20 cellular contexts compared by ENCODE assay signal in the genomic region with DNA sequence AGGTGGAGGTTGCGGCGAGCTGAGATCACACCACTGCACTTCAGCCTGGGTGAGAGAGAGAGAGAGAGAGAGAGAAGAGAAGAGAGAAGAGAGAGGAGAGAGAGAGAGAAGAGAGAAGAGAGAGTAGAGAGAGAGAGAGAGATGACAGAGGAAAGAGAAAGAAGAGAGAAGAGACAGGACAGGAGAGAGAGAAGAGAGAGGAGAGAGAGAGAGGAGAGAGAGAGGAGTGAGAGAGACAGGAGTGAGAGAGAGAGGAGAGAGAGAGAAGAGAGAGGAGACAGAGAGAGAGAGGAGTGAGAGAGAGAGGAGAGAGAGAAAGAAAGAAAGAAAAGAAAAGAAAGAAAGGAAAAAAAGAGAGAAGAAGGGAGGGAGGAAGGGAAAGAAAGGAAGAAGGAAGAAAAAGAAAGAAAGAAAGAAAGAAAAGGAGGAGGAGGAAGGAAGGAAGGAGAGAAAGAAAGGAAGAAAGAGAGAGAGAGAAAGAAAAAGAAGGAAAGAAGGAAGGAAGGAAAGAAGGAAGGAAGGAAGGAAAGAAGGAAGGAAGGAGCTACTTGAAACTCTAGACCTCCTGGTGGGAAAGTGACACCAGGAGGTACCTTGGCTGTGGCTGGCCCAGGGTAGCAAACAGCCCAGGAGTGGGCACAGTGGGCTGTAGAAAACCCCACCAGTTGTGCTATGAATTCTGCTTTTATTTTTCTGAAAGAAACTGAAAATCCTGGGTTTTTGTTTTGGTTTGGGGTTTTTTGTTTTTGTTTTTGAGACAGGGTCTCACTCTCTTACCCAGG.
"Had no signal": no experiment of that assay in that cellular context is flagged by ENCODE, and none has a peak within 500 bp of the region (broad histone marks: within the 10 kb centered on the region; RNA-seq: fewer than 3 reads in every experiment).

No MANE protein-coding gene starts in this region.

- H3K4me3 ChIP-seq: esophagus muscularis mucosa, hepatocyte, lower lobe of right lung, mucosa of descending colon, neural progenitor cell, thyroid gland had no signal

- H3K9me3 Mint-ChIP-seq: activated CD4-positive, alpha-beta memory T cell treated with anti-CD3 and anti-CD28 coated beads, Interleukin-2, amount 10 ng/mL, durations not matched to agents 7 days and 5 days; activated naive CD4-positive, alpha-beta T cell treated with anti-CD3 and anti-CD28 coated beads for 36 hours; immature natural killer cell; stimulated activated naive CD8-positive, alpha-beta T cell treated with anti-CD3 and anti-CD28 coated beads, Interleukin-15, Interleukin-2, amounts not matched to agents 100 ng/mL and 50 ng/mL, for 24 hours; WTC11 had no signal

- H3K4me3 Mint-ChIP-seq: activated CD4-positive, alpha-beta memory T cell treated with anti-CD3 and anti-CD28 coated beads, Interleukin-2, amount 10 ng/mL, durations not matched to agents 7 days and 5 days; activated naive CD4-positive, alpha-beta T cell treated with anti-CD3 and anti-CD28 coated beads for 36 hours; brain; immature natural killer cell; neural progenitor cell; stimulated activated naive CD8-positive, alpha-beta T cell treated with anti-CD3 and anti-CD28 coated beads, Interleukin-15, Interleukin-2, amounts not matched to agents 100 ng/mL and 50 ng/mL, for 24 hours; WTC11 had no signal

- H3K79me2 ChIP-seq: hepatocyte had no signal

- H3K36me3 ChIP-seq: esophagus muscularis mucosa, lower lobe of right lung, neural progenitor cell, thyroid gland had no signal

- ATAC-seq: lower lobe of right lung, mucosa of descending colon, WTC11 had no signal

- H2AFZ ChIP-seq: hepatocyte, neural progenitor cell had no signal

- H3K4me1 ChIP-seq: lower lobe of right lung had no signal

- H3K27ac ChIP-seq: esophagus muscularis mucosa, lower lobe of right lung, neural progenitor cell, thyroid gland had no signal

- H3K36me3 Mint-ChIP-seq: brain, immature natural killer cell, WTC11 had no signal

- DNase-seq: activated CD4-positive, alpha-beta memory T cell treated with anti-CD3 and anti-CD28 coated beads, Interleukin-2, amount 10 ng/mL, durations not matched to agents 7 days and 5 days; activated naive CD4-positive, alpha-beta T cell treated with anti-CD3 and anti-CD28 coated beads for 36 hours; aorta; effector memory CD4-positive, alpha-beta T cell; glutamatergic neuron; immature natural killer cell; lower lobe of right lung; mesendoderm; mucosa of descending colon; stimulated activated CD4-positive, alpha-beta T cell treated with anti-CD3 and anti-CD28 coated beads, Interleukin-4, amount 100 ng/mL, for 24 hours; substantia nigra; SW 1271; thyroid gland had no signal

- H3K4me2 ChIP-seq: hepatocyte, neural progenitor cell had no signal

- H3K27ac Mint-ChIP-seq: activated CD4-positive, alpha-beta memory T cell treated with anti-CD3 and anti-CD28 coated beads, Interleukin-2, amount 10 ng/mL, durations not matched to agents 7 days and 5 days; activated naive CD4-positive, alpha-beta T cell treated with anti-CD3 and anti-CD28 coated beads for 36 hours; neural progenitor cell; progenitor cell of endocrine pancreas; stimulated activated naive CD8-positive, alpha-beta T cell treated with anti-CD3 and anti-CD28 coated beads, Interleukin-15, Interleukin-2, amounts not matched to agents 100 ng/mL and 50 ng/mL, for 24 hours; WTC11 had no signal

- H3K9me3 ChIP-seq: esophagus muscularis mucosa, lower lobe of right lung, mucosa of descending colon, thyroid gland had no signal

- H3K27me3 Mint-ChIP-seq: brain; stimulated activated naive CD8-positive, alpha-beta T cell treated with anti-CD3 and anti-CD28 coated beads, Interleukin-15, Interleukin-2, amounts not matched to agents 100 ng/mL and 50 ng/mL, for 24 hours had no signal

- H3K9ac ChIP-seq: neural progenitor cell had no signal

- H3K27me3 ChIP-seq: esophagus muscularis mucosa, hepatocyte, thyroid gland had no signal
